1 cellular context compared by ENCODE assay signal in genomic region chr20:38221041-38221589, GRCh38.
TF ChIP-seq lines count a peak whose summit lies in the region.

No MANE protein-coding gene starts in this region.

TF ChIP-seq in HepG2, 621 proteins besides CTCF, POLR2A, EP300 and RAD21 (continued from another document and continues in another):
- TF ChIP-seq, protein P1, sequence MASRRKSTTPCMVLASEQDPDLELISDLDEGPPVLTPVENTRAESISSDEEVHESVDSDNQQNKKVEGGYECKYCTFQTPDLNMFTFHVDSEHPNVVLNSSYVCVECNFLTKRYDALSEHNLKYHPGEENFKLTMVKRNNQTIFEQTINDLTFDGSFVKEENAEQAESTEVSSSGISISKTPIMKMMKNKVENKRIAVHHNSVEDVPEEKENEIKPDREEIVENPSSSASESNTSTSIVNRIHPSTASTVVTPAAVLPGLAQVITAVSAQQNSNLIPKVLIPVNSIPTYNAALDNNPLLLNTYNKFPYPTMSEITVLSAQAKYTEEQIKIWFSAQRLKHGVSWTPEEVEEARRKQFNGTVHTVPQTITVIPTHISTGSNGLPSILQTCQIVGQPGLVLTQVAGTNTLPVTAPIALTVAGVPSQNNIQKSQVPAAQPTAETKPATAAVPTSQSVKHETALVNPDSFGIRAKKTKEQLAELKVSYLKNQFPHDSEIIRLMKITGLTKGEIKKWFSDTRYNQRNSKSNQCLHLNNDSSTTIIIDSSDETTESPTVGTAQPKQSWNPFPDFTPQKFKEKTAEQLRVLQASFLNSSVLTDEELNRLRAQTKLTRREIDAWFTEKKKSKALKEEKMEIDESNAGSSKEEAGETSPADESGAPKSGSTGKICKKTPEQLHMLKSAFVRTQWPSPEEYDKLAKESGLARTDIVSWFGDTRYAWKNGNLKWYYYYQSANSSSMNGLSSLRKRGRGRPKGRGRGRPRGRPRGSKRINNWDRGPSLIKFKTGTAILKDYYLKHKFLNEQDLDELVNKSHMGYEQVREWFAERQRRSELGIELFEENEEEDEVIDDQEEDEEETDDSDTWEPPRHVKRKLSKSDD (CRISPR knock-in tag; IDR thresholded peaks at IDR 0.05; ENCODE audit: low read depth), result no peak
- no peak for TF ChIP-seq RFX5 (IDR thresholded peaks at IDR 0.05; ENCODE audit: low read depth, low read length)
- TF ChIP-seq ATF4 (CRISPR knock-in tag; IDR thresholded peaks at IDR 0.05), result no peak
- no peak for TF ChIP-seq ZNF431 (CRISPR knock-in tag; IDR thresholded peaks at IDR 0.05; ENCODE audit: borderline replicate concordance, low read depth)
- TF ChIP-seq GATAD2A (CRISPR knock-in tag; IDR thresholded peaks at IDR 0.05), result no peak
- TF ChIP-seq, protein P2, sequence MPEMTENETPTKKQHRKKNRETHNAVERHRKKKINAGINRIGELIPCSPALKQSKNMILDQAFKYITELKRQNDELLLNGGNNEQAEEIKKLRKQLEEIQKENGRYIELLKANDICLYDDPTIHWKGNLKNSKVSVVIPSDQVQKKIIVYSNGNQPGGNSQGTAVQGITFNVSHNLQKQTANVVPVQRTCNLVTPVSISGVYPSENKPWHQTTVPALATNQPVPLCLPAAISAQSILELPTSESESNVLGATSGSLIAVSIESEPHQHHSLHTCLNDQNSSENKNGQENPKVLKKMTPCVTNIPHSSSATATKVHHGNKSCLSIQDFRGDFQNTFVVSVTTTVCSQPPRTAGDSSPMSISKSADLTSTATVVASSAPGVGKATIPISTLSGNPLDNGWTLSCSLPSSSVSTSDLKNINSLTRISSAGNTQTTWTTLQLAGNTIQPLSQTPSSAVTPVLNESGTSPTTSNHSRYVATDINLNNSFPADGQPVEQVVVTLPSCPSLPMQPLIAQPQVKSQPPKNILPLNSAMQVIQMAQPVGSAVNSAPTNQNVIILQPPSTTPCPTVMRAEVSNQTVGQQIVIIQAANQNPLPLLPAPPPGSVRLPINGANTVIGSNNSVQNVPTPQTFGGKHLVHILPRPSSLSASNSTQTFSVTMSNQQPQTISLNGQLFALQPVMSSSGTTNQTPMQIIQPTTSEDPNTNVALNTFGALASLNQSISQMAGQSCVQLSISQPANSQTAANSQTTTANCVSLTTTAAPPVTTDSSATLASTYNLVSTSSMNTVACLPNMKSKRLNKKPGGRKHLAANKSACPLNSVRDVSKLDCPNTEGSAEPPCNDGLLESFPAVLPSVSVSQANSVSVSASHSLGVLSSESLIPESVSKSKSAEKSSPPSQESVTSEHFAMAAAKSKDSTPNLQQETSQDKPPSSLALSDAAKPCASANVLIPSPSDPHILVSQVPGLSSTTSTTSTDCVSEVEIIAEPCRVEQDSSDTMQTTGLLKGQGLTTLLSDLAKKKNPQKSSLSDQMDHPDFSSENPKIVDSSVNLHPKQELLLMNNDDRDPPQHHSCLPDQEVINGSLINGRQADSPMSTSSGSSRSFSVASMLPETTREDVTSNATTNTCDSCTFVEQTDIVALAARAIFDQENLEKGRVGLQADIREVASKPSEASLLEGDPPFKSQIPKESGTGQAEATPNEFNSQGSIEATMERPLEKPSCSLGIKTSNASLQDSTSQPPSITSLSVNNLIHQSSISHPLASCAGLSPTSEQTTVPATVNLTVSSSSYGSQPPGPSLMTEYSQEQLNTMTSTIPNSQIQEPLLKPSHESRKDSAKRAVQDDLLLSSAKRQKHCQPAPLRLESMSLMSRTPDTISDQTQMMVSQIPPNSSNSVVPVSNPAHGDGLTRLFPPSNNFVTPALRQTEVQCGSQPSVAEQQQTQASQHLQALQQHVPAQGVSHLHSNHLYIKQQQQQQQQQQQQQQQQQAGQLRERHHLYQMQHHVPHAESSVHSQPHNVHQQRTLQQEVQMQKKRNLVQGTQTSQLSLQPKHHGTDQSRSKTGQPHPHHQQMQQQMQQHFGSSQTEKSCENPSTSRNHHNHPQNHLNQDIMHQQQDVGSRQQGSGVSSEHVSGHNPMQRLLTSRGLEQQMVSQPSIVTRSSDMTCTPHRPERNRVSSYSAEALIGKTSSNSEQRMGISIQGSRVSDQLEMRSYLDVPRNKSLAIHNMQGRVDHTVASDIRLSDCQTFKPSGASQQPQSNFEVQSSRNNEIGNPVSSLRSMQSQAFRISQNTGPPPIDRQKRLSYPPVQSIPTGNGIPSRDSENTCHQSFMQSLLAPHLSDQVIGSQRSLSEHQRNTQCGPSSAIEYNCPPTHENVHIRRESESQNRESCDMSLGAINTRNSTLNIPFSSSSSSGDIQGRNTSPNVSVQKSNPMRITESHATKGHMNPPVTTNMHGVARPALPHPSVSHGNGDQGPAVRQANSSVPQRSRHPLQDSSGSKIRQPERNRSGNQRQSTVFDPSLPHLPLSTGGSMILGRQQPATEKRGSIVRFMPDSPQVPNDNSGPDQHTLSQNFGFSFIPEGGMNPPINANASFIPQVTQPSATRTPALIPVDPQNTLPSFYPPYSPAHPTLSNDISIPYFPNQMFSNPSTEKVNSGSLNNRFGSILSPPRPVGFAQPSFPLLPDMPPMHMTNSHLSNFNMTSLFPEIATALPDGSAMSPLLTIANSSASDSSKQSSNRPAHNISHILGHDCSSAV (CRISPR knock-in tag; IDR thresholded peaks at IDR 0.05; ENCODE audit: borderline replicate concordance), result no peak
- TF ChIP-seq NFIB (CRISPR knock-in tag; IDR thresholded peaks at IDR 0.05; ENCODE audit: borderline replicate concordance), result no peak
- TF ChIP-seq ONECUT2 (CRISPR knock-in tag; IDR thresholded peaks at IDR 0.05), result no peak
- no peak for TF ChIP-seq TAF1 (CRISPR knock-in tag; IDR thresholded peaks at IDR 0.05)
- no peak for TF ChIP-seq MTF2 (CRISPR knock-in tag; IDR thresholded peaks at IDR 0.05; ENCODE audit: borderline replicate concordance)
- TF ChIP-seq ZBTB39 (CRISPR knock-in tag; IDR thresholded peaks at IDR 0.05), result no peak
- TF ChIP-seq ZNF143 (CRISPR knock-in tag; IDR thresholded peaks at IDR 0.05), result no peak
- TF ChIP-seq TBX2 (CRISPR knock-in tag; IDR thresholded peaks at IDR 0.05; ENCODE audit: borderline replicate concordance), result no peak
- no peak for TF ChIP-seq ZNF34 (CRISPR knock-in tag; IDR thresholded peaks at IDR 0.05; ENCODE audit: borderline replicate concordance)
- TF ChIP-seq KAT8 (CRISPR knock-in tag; IDR thresholded peaks at IDR 0.05), result no peak
- TF ChIP-seq, protein P3, sequence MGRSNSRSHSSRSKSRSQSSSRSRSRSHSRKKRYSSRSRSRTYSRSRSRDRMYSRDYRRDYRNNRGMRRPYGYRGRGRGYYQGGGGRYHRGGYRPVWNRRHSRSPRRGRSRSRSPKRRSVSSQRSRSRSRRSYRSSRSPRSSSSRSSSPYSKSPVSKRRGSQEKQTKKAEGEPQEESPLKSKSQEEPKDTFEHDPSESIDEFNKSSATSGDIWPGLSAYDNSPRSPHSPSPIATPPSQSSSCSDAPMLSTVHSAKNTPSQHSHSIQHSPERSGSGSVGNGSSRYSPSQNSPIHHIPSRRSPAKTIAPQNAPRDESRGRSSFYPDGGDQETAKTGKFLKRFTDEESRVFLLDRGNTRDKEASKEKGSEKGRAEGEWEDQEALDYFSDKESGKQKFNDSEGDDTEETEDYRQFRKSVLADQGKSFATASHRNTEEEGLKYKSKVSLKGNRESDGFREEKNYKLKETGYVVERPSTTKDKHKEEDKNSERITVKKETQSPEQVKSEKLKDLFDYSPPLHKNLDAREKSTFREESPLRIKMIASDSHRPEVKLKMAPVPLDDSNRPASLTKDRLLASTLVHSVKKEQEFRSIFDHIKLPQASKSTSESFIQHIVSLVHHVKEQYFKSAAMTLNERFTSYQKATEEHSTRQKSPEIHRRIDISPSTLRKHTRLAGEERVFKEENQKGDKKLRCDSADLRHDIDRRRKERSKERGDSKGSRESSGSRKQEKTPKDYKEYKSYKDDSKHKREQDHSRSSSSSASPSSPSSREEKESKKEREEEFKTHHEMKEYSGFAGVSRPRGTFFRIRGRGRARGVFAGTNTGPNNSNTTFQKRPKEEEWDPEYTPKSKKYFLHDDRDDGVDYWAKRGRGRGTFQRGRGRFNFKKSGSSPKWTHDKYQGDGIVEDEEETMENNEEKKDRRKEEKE (IDR thresholded peaks at IDR 0.05), result no peak
- TF ChIP-seq ZSCAN29 (CRISPR knock-in tag; conservative IDR thresholded peaks at IDR 0.05), result no peak
- no peak for TF ChIP-seq NR1H2 (CRISPR knock-in tag; IDR thresholded peaks at IDR 0.05; ENCODE audit: borderline replicate concordance, low read depth)
- TF ChIP-seq KMT2A (CRISPR knock-in tag; IDR thresholded peaks at IDR 0.05), result no peak
- TF ChIP-seq ZNF382 (CRISPR knock-in tag; IDR thresholded peaks at IDR 0.05; ENCODE audit: borderline replicate concordance), result no peak
- TF ChIP-seq, protein P4, sequence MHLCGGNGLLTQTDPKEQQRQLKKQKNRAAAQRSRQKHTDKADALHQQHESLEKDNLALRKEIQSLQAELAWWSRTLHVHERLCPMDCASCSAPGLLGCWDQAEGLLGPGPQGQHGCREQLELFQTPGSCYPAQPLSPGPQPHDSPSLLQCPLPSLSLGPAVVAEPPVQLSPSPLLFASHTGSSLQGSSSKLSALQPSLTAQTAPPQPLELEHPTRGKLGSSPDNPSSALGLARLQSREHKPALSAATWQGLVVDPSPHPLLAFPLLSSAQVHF (CRISPR knock-in tag; IDR thresholded peaks at IDR 0.05), result no peak
- TF ChIP-seq TSC22D2 (CRISPR knock-in tag; IDR thresholded peaks at IDR 0.05; ENCODE audit: borderline replicate concordance), result no peak
- no peak for TF ChIP-seq ZNF670 (CRISPR knock-in tag; IDR thresholded peaks at IDR 0.05; ENCODE audit: borderline replicate concordance)
- TF ChIP-seq ZNF660 (CRISPR knock-in tag; IDR thresholded peaks at IDR 0.05; ENCODE audit: borderline replicate concordance, low read depth), result no peak
- no peak for TF ChIP-seq ZNF678 (CRISPR knock-in tag; IDR thresholded peaks at IDR 0.05)
- no peak for TF ChIP-seq ZNF24 (IDR thresholded peaks at IDR 0.05)
- TF ChIP-seq, protein P5, sequence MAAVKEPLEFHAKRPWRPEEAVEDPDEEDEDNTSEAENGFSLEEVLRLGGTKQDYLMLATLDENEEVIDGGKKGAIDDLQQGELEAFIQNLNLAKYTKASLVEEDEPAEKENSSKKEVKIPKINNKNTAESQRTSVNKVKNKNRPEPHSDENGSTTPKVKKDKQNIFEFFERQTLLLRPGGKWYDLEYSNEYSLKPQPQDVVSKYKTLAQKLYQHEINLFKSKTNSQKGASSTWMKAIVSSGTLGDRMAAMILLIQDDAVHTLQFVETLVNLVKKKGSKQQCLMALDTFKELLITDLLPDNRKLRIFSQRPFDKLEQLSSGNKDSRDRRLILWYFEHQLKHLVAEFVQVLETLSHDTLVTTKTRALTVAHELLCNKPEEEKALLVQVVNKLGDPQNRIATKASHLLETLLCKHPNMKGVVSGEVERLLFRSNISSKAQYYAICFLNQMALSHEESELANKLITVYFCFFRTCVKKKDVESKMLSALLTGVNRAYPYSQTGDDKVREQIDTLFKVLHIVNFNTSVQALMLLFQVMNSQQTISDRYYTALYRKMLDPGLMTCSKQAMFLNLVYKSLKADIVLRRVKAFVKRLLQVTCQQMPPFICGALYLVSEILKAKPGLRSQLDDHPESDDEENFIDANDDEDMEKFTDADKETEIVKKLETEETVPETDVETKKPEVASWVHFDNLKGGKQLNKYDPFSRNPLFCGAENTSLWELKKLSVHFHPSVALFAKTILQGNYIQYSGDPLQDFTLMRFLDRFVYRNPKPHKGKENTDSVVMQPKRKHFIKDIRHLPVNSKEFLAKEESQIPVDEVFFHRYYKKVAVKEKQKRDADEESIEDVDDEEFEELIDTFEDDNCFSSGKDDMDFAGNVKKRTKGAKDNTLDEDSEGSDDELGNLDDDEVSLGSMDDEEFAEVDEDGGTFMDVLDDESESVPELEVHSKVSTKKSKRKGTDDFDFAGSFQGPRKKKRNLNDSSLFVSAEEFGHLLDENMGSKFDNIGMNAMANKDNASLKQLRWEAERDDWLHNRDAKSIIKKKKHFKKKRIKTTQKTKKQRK (IDR thresholded peaks at IDR 0.05; ENCODE audit: low read length), result no peak
- no peak for TF ChIP-seq ZNF275 (CRISPR knock-in tag; IDR thresholded peaks at IDR 0.05; ENCODE audit: borderline replicate concordance)
- TF ChIP-seq FOXA3 (CRISPR knock-in tag; IDR thresholded peaks at IDR 0.05), result no peak
- TF ChIP-seq ZNF616 (CRISPR knock-in tag; IDR thresholded peaks at IDR 0.05; ENCODE audit: low read depth), result no peak
- no peak for TF ChIP-seq ZFP62 (CRISPR knock-in tag; IDR thresholded peaks at IDR 0.05)
